8 cellular contexts compared by ENCODE assay signal in genomic region chr5:154937186-154937717, GRCh38. TPM values are rescaled to one million over a fixed set of nuclear protein-coding genes. Genes with fewer than 3 reads are reported as not detected.
DNase-seq lines count a peak whose midpoint lies in the region; ATAC-seq and TF ChIP-seq lines count a peak whose summit lies in the region.

No MANE protein-coding gene starts in this region.

- H3K27me3 ChIP-seq in tibial nerve, result no peaks in the 10 kb centered on the region

- H3K4me1 Mint-ChIP-seq in activated naive CD8-positive, alpha-beta T cell treated with anti-CD3 and anti-CD28 coated beads, Interleukin-2, amount 10 ng/mL, durations not matched to agents 7 days and 5 days, result peaks cover 25% of the 10 kb centered on the region

- H3K27ac Mint-ChIP-seq in activated naive CD8-positive, alpha-beta T cell treated with anti-CD3 and anti-CD28 coated beads, Interleukin-2, amount 10 ng/mL, durations not matched to agents 7 days and 5 days, result peak overlapping the region; percentile 88

- H3K4me3 Mint-ChIP-seq in activated naive CD8-positive, alpha-beta T cell treated with anti-CD3 and anti-CD28 coated beads, Interleukin-2, amount 10 ng/mL, durations not matched to agents 7 days and 5 days, result peak overlapping the region; percentile 89

- POLR2A ChIA-PET in activated naive CD8-positive, alpha-beta T cell treated with anti-CD3 and anti-CD28 coated beads, Interleukin-2, amount 10 ng/mL, durations not matched to agents 7 days and 5 days (lab: Charles Lee), result interaction anchor here (1.4 to 1.7 kb wide), 2 partner anchors 9 to 74 kb away, joined by 3 to 6 read pairs; no protein-coding TSS in a partner anchor

- no peak for TF ChIP-seq CTCF in tibial nerve (IDR thresholded peaks at IDR 0.05)

- WGBS in tibial nerve, 2 donors, result 23 to 29% methylated on average over 11 of the region's 11 CpGs

- H3K36me3 ChIP-seq in tibial nerve, result peaks cover 0 to 24% (median 4%) of the 10 kb centered on the region in 3 donors

- H3K4me3 ChIP-seq in tibial nerve, result peak overlapping the region; percentile 61 to 91 (median 82)

- peak overlapping the region in 3 of 4 donors; percentile 76 to 89 (median 81) for H3K27ac ChIP-seq in tibial nerve

- TF ChIP-seq EP300 in tibial nerve (IDR thresholded peaks at IDR 0.05), result no peak

- TF ChIP-seq POLR2A in tibial nerve (IDR thresholded peaks at IDR 0.05), result no peak

- H3K9me3 Mint-ChIP-seq in activated naive CD8-positive, alpha-beta T cell treated with anti-CD3 and anti-CD28 coated beads, Interleukin-2, amount 10 ng/mL, durations not matched to agents 7 days and 5 days, result no peaks in the 10 kb centered on the region

- ATAC-seq in activated naive CD8-positive, alpha-beta T cell treated with anti-CD3 and anti-CD28 coated beads, Interleukin-2, amount 10 ng/mL, durations not matched to agents 7 days and 5 days (ENCODE audit: low read depth), result no peak

- peaks cover 0 to 36% (median 15%) of the 10 kb centered on the region in 4 donors for H3K4me1 ChIP-seq in tibial nerve

- no peaks in the 10 kb centered on the region for H3K9me3 ChIP-seq in tibial nerve

- peak; percentile 5 for DNase-seq in activated gamma-delta T cell (lab: John Stamatoyannopoulos, UW)
- DNase-seq in activated gamma-delta T cell treated with Interleukin-2 at 50 U/mL for 16 hours, result no peak
- DNase-seq in activated naive CD8-positive, alpha-beta T cell treated with anti-CD3 and anti-CD28 coated beads, Interleukin-2, amount 10 ng/mL, durations not matched to agents 7 days and 5 days, result no peak
- DNase-seq in kidney tubule cell (ENCODE audit: low spot score), result peak; percentile 7
- DNase-seq in tibial nerve (ENCODE audit: low spot score in 2 of 2), result no peak
- DNase-seq in hypothalamus (lab: John Stamatoyannopoulos, UW), result no peak
- DNase-seq in NCI-H1436 (lab: John Stamatoyannopoulos, UW), result no peak
- DNase-seq in NOMO-1 (lab: John Stamatoyannopoulos, UW; ENCODE audit: unreplicated experiment in 2 of 2), result no peak

- H3K36me3 Mint-ChIP-seq in activated naive CD8-positive, alpha-beta T cell treated with anti-CD3 and anti-CD28 coated beads, Interleukin-2, amount 10 ng/mL, durations not matched to agents 7 days and 5 days, result peaks cover 12% of the 10 kb centered on the region

- no peaks in the 10 kb centered on the region for H3K27me3 Mint-ChIP-seq in activated naive CD8-positive, alpha-beta T cell treated with anti-CD3 and anti-CD28 coated beads, Interleukin-2, amount 10 ng/mL, durations not matched to agents 7 days and 5 days

RNA-seq across cellular contexts. Expression of gene GEMIN5, which starts 0.8 kb away (rescaled TPM):
- 10 to 100 TPM; 13.8 to 15.7 TPM for total RNA-seq in activated naive CD8-positive, alpha-beta T cell treated with anti-CD3 and anti-CD28 coated beads, Interleukin-2, amount 10 ng/mL, durations not matched to agents 7 days and 5 days
- total RNA-seq in tibial nerve, result 10 to 100 TPM; 17.8 to 20.5 (median 18.8) TPM

RNA-seq across cellular contexts. Expression of gene MRPL22, which starts 3.6 kb away (rescaled TPM):
- 10 to 100 TPM; 50.0 to 52.4 TPM for total RNA-seq in activated naive CD8-positive, alpha-beta T cell treated with anti-CD3 and anti-CD28 coated beads, Interleukin-2, amount 10 ng/mL, durations not matched to agents 7 days and 5 days
- total RNA-seq in tibial nerve, result 10 to 100 TPM; 12.2 to 18.1 (median 14.3) TPM

Comparison
In these comparisons a context has a peak if more than half of its experiments do, and no peak if none do; other contexts are left out.
1. DNase-seq: peak in activated gamma-delta T cell (single experiment) and kidney tubule cell (single experiment); none in activated gamma-delta T cell treated with Interleukin-2 at 50 U/mL for 16 hours (single experiment), activated naive CD8-positive, alpha-beta T cell treated with anti-CD3 and anti-CD28 coated beads, Interleukin-2, amount 10 ng/mL, durations not matched to agents 7 days and 5 days (single experiment), tibial nerve (0 of 2), hypothalamus (0 of 51), NCI-H1436 (single experiment) and NOMO-1 (0 of 2).